ENCODE assay signal across 8 cellular contexts in the genomic region with DNA sequence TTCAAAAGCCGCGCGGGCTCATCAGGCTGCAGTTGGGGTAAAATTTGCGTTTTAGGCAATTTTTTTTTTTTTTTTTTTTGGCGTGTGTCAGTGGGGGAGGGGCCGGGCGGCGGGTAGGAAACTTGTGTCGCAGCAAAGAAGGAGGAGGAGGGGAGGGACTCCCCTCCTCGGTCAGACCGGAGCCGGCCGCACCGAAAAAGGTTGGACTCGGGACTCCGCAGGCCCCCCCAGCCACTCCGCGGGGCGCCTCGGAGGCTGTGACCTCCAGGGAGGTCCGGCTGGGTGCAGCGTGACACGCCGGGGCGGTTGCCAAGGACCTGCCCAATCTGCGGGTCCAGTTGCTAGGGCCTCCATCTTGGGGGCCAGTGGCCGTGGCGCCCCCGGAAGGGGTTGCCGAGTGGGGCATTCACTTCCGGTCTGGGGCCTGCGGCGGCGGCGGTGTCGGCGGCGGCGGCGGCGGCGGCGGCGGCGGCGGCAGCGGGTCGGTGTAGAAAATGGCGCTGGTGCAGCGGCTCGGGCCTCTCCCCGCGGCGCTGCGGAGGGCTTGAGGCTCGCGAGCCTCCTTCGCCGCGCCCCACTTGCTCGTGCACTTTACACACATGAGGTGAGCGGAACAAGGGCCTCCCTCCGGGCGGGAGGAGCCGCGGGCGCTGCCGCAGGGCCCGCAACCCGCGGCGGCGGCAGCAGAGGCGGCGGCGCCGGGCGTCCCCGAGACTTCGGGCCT.
DNase-seq lines count a peak whose midpoint lies in the region; ATAC-seq and TF ChIP-seq lines count a peak whose summit lies in the region.

TSS of gene TNRC6A (plus strand) at position 409 of the 724 bp plus-strand sequence. CDS start at position 600, 191 bp downstream.

- peak within 1 kb of the TSS; percentile 93 for H3K4me3 ChIP-seq in retinal pigment epithelial cell (ENCODE audit: low read length)

- DNase-seq in NCI-H1694 treated with DMSO at 0.1 percent for 48 hours (lab: John Stamatoyannopoulos, UW) (peak; percentile 34), T1000 (lab: John Stamatoyannopoulos, UW) (peak; percentile 91), astrocyte of the hippocampus (ENCODE audit: low read depth, low spot score) (peak; percentile 96), hippocampal formation (lab: John Stamatoyannopoulos, UW) (peak; percentile 83 to 85), retinal pigment epithelial cell (ENCODE audit: low read depth) (peak; percentile 47), OCI-M2 (lab: John Stamatoyannopoulos, UW; ENCODE audit: unreplicated experiment) (no peak)

- no peak for TF ChIP-seq CTCF in retinal pigment epithelial cell (conservative IDR thresholded peaks at IDR 0.05; ENCODE audit: low read depth, low read length)

- ATAC-seq in GM18499 (IDR thresholded peaks at IDR 0.05; ENCODE audit: insufficient read depth, unreplicated experiment) (peak; percentile 75), HG02852 (IDR thresholded peaks at IDR 0.05; ENCODE audit: unreplicated experiment) (peak; percentile 85)
